In genomic region chr13:113209880-113210421, GRCh38 we compare ENCODE assay signal across 8 cellular contexts. TPM values are rescaled to one million over a fixed set of nuclear protein-coding genes. Genes with fewer than 3 reads are reported as not detected.
A peak's percentile ranks its signal among the peaks of the same experiment; 100 is the strongest.
DNase-seq lines count a peak whose midpoint lies in the region; ATAC-seq and TF ChIP-seq lines count a peak whose summit lies in the region.

No MANE protein-coding gene starts in this region.

- peak overlapping the region; percentile 94 for H3K9ac ChIP-seq in HUES48 (ENCODE audit: low read depth, low read length)
- H3K9ac ChIP-seq in SK-N-SH = peak overlapping the region; percentile 78

- H3K4me1 ChIP-seq in HUES48 (ENCODE audit: control insufficient read depth, insufficient read depth, low read length) (peaks cover 27% of the 10 kb centered on the region), SK-N-SH (ENCODE audit: control insufficient read depth in 1 of 2, insufficient read depth in 2 of 2, low read depth in 1 of 2, low read length in 1 of 2) (peaks cover 11 to 25% of the 10 kb centered on the region in 2 experiments), heart right ventricle (peaks cover 4 to 81% (median 75%) of the 10 kb centered on the region in 9 donors), psoas muscle (peaks cover 73% of the 10 kb centered on the region)

- peaks cover 19 to 35% of the 10 kb centered on the region in 2 donors for H3K36me3 Mint-ChIP-seq in activated naive CD4-positive, alpha-beta T cell treated with anti-CD3 and anti-CD28 coated beads, Interleukin-2, amount 50 U/mL, for 72 hours

- H3K36me3 ChIP-seq in HUES48 (ENCODE audit: control insufficient read depth, insufficient read depth, low read length) (peaks cover 31% of the 10 kb centered on the region), SK-N-SH (replicated peaks in 1 of 2; ENCODE audit: control insufficient read depth in 1 of 2, insufficient read depth in 2 of 2, low read length in 1 of 2) (peaks cover 20 to 31% of the 10 kb centered on the region in 2 experiments), heart right ventricle (peaks cover 0 to 44% (median 0%) of the 10 kb centered on the region in 9 donors), psoas muscle (ENCODE audit: insufficient read depth in 1 of 2, low read depth in 1 of 2) (peaks cover 0 to 28% of the 10 kb centered on the region in 2 donors)

- H3K9me3 Mint-ChIP-seq in activated naive CD4-positive, alpha-beta T cell treated with anti-CD3 and anti-CD28 coated beads, Interleukin-2, amount 50 U/mL, for 72 hours = no peaks in the 10 kb centered on the region

- peak overlapping the region; percentile 82 for H3K4me2 ChIP-seq in SK-N-SH

- no peaks in the 10 kb centered on the region for H3K9me2 ChIP-seq in SK-N-SH

- peak overlapping the region; percentile 99 for H3K27ac ChIP-seq in HUES48 (ENCODE audit: low read depth, low read length)
- H3K27ac ChIP-seq in SK-N-SH (ENCODE audit: low read depth in 2 of 2, low read length in 1 of 2) = peak overlapping the region; percentile 71 to 85
- H3K27ac ChIP-seq in heart right ventricle = peak overlapping the region; percentile 77 to 100 (median 98)
- peak overlapping the region; percentile 98 for H3K27ac ChIP-seq in psoas muscle

- TF ChIP-seq EP300 in SK-N-SH (IDR thresholded peaks at IDR 0.05; ENCODE audit: borderline replicate concordance in 1 of 2, low read depth in 1 of 2, low read length in 1 of 2) = no peak

- peak; percentile 48 for DNase-seq in DMS153 (lab: John Stamatoyannopoulos, UW)
- DNase-seq in SK-N-SH = peak; percentile 75
- DNase-seq in activated naive CD4-positive, alpha-beta T cell treated with anti-CD3 and anti-CD28 coated beads, Interleukin-2, amount 50 U/mL, for 72 hours (ENCODE audit: low spot score in 2 of 2) = peak; percentile 65 to 73
- peak in 1 of 2 donors; percentile 54 for DNase-seq in heart right ventricle
- peak; percentile 59 to 77 for DNase-seq in psoas muscle
- no peak for DNase-seq in inferior parietal cortex (ENCODE audit: extremely low spot score)

- H3K9me3 ChIP-seq in HUES48 (ENCODE audit: control insufficient read depth, insufficient read depth, low read length) (no peaks in the 10 kb centered on the region), SK-N-SH (no peaks in the 10 kb centered on the region), heart right ventricle (no peaks in the 10 kb centered on the region), psoas muscle (no peaks in the 10 kb centered on the region)

- WGBS in SK-N-SH (ENCODE audit: low lambda C conversion rate) = 0% methylated on average over 23 of the region's 52 CpGs
- 0% methylated on average over 41 to 52 of the region's 52 CpGs for WGBS in heart right ventricle, 2 donors
- 0 to 1% (median 1%) methylated on average over 32 to 52 of the region's 52 CpGs for WGBS in psoas muscle, 3 donors

- H3K4me3 ChIP-seq in HUES48 (ENCODE audit: low read depth, low read length) (peak overlapping the region; percentile 80), SK-N-SH (ENCODE audit: low read depth in 2 of 2, low read length in 1 of 2) (peak overlapping the region; percentile 89 to 97), heart right ventricle (peak overlapping the region; percentile 40 to 98 (median 86)), psoas muscle (peak overlapping the region; percentile 88)

- TF ChIP-seq RAD21 in SK-N-SH (IDR thresholded peaks at IDR 0.05; ENCODE audit: low read length) = no peak

- no peak for TF ChIP-seq CTCF in SK-N-SH (IDR thresholded peaks at IDR 0.05)
- no peak for TF ChIP-seq CTCF in heart right ventricle (IDR thresholded peaks at IDR 0.05)
- no peak for TF ChIP-seq CTCF in psoas muscle (IDR thresholded peaks at IDR 0.05)

- ATAC-seq in GM21390 (IDR thresholded peaks at IDR 0.05; ENCODE audit: unreplicated experiment) (peak; percentile 35), heart right ventricle (peak in 2 of 8 donors; percentile 8 to 16), psoas muscle (peak; percentile 3 to 10 (median 8))
- ATAC-seq in activated naive CD4-positive, alpha-beta T cell treated with anti-CD3 and anti-CD28 coated beads, Interleukin-2, amount 50 U/mL, for 72 hours = peak; percentile 48 to 58

- peaks cover 87% of the 10 kb centered on the region for H3K79me2 ChIP-seq in SK-N-SH (ENCODE audit: insufficient read depth)

- intact Hi-C loops in heart right ventricle (cut with DNase I) (loop anchor here in 3 of 10 donors (10.0 kb wide), 2 partner anchors 55 to 265 kb away; partner anchors contain the start of gene PROZ (in 1 of the 3)), psoas muscle (cut with DNase I) (loop anchor here (5.0 to 10.0 kb wide), 3 partner anchors 53 to 175 kb away; partner anchors contain the start of genes PROZ (in 2 of the 2) and LAMP1 (in 1 of the 2))

- POLR2A ChIA-PET in SK-N-SH (lab: Yijun Ruan, JAX) = interaction anchor here (1.7 to 2.0 kb wide), 2 partner anchors 87 to 209 kb away, joined by 5 to 9 read pairs; partner anchors contain the start of gene LAMP1

- peaks cover 5% of the 10 kb centered on the region for H3F3A ChIP-seq in SK-N-SH (replicated peaks; ENCODE audit: insufficient read depth)

- CTCF ChIA-PET in SK-N-SH (lab: Yijun Ruan, JAX) = interaction anchor here (0.7 to 2.6 kb wide), 5 partner anchors 10 to 267 kb away, joined by 3 to 7 read pairs (median 4); no protein-coding TSS in a partner anchor

- H3K27me3 ChIP-seq in HUES48 (ENCODE audit: control insufficient read depth, insufficient read depth, low read length) (no peaks in the 10 kb centered on the region), SK-N-SH (ENCODE audit: insufficient read depth) (no peaks in the 10 kb centered on the region), heart right ventricle (no peaks in the 10 kb centered on the region), psoas muscle (ENCODE audit: insufficient read depth in 3 of 3, low read length in 2 of 3) (no peaks in the 10 kb centered on the region)

- peaks cover 54% of the 10 kb centered on the region for H4K20me1 ChIP-seq in SK-N-SH (ENCODE audit: insufficient read depth)

- H3K27ac Mint-ChIP-seq in activated naive CD4-positive, alpha-beta T cell treated with anti-CD3 and anti-CD28 coated beads, Interleukin-2, amount 50 U/mL, for 72 hours = peak overlapping the region; percentile 45 to 84

- no peak overlapping the region for H2AFZ ChIP-seq in SK-N-SH (ENCODE audit: low read depth)

TF ChIP-seq in SK-N-SH, 30 proteins besides CTCF, POLR2A, EP300 and RAD21 (continues in another document):
- TF ChIP-seq MEF2A (IDR thresholded peaks at IDR 0.05; ENCODE audit: borderline replicate concordance, low read depth) (no peak), NRF1 (IDR thresholded peaks at IDR 0.05; ENCODE audit: low read depth, low read length) (no peak), FOSL2 (IDR thresholded peaks at IDR 0.05; ENCODE audit: borderline replicate concordance, low read depth) (no peak), TEAD4 (IDR thresholded peaks at IDR 0.05; ENCODE audit: borderline replicate concordance, insufficient read depth) (no peak), FOXJ3 (CRISPR knock-in tag; IDR thresholded peaks at IDR 0.05) (no peak)
- TF ChIP-seq, protein P1, sequence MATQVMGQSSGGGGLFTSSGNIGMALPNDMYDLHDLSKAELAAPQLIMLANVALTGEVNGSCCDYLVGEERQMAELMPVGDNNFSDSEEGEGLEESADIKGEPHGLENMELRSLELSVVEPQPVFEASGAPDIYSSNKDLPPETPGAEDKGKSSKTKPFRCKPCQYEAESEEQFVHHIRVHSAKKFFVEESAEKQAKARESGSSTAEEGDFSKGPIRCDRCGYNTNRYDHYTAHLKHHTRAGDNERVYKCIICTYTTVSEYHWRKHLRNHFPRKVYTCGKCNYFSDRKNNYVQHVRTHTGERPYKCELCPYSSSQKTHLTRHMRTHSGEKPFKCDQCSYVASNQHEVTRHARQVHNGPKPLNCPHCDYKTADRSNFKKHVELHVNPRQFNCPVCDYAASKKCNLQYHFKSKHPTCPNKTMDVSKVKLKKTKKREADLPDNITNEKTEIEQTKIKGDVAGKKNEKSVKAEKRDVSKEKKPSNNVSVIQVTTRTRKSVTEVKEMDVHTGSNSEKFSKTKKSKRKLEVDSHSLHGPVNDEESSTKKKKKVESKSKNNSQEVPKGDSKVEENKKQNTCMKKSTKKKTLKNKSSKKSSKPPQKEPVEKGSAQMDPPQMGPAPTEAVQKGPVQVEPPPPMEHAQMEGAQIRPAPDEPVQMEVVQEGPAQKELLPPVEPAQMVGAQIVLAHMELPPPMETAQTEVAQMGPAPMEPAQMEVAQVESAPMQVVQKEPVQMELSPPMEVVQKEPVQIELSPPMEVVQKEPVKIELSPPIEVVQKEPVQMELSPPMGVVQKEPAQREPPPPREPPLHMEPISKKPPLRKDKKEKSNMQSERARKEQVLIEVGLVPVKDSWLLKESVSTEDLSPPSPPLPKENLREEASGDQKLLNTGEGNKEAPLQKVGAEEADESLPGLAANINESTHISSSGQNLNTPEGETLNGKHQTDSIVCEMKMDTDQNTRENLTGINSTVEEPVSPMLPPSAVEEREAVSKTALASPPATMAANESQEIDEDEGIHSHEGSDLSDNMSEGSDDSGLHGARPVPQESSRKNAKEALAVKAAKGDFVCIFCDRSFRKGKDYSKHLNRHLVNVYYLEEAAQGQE (IDR thresholded peaks at IDR 0.05; ENCODE audit: low read depth, low read length) = no peak

RNA-seq across cellular contexts. Expression of gene CUL4A, which starts 0.5 kb away (rescaled TPM):
- polyA plus RNA-seq in SK-N-SH (2012; rRNA removed) (44.5 and 51.2 TPM in 2 replicates), heart right ventricle (10 to 100 TPM; 35.8 to 46.1 TPM), psoas muscle (100 to 1,000 TPM in 1 of 3 donors, 10 to 100 TPM in 2; 75.4 to 180 (median 86.6) TPM)
- 46.9 and 54.1 TPM in 2 replicates for polyA plus RNA-seq in SK-N-SH (2012; cell fraction: cytosol; rRNA removed)
- 98.2 and 109 TPM in 2 replicates for polyA plus RNA-seq in SK-N-SH (2012; cell fraction: nucleus; rRNA removed)
- 10 to 100 TPM; 59.7 to 87.1 TPM for total RNA-seq in activated naive CD4-positive, alpha-beta T cell treated with anti-CD3 and anti-CD28 coated beads, Interleukin-2, amount 50 U/mL, for 72 hours
- total RNA-seq in heart right ventricle (100 to 1,000 TPM in 9 of 10 donors, 10 to 100 TPM in 1; 84.7 to 141 (median 112) TPM), psoas muscle (100 to 1,000 TPM; 123 to 152 (median 137) TPM)

RNA-seq across cellular contexts. Expression of gene PCID2, which starts 1.5 kb away (rescaled TPM):
- polyA plus RNA-seq in SK-N-SH (2012; rRNA removed) (69.8 and 105 TPM in 2 replicates), heart right ventricle (10 to 100 TPM; 38.9 to 60.1 TPM), psoas muscle (10 to 100 TPM; 19.9 to 28.2 (median 26.6) TPM)
- polyA plus RNA-seq in SK-N-SH (2012; cell fraction: cytosol; rRNA removed) = 75.7 and 77.2 TPM in 2 replicates
- polyA plus RNA-seq in SK-N-SH (2012; cell fraction: nucleus; rRNA removed) = 115 and 163 TPM in 2 replicates
- 10 to 100 TPM; 39.9 to 71.3 TPM for total RNA-seq in activated naive CD4-positive, alpha-beta T cell treated with anti-CD3 and anti-CD28 coated beads, Interleukin-2, amount 50 U/mL, for 72 hours
- total RNA-seq in heart right ventricle (10 to 100 TPM; 42.3 to 74.0 (median 47.3) TPM), psoas muscle (10 to 100 TPM; 22.5 to 37.1 (median 26.4) TPM)

RNA-seq across cellular contexts. Expression of gene PROZ, which starts 51.5 kb away (rescaled TPM):
- not detected in 2 replicates for polyA plus RNA-seq in SK-N-SH (2012; rRNA removed)
- polyA plus RNA-seq in SK-N-SH (2012; cell fraction: cytosol; rRNA removed) = not detected in 2 replicates
- polyA plus RNA-seq in SK-N-SH (2012; cell fraction: nucleus; rRNA removed) = not detected in 2 replicates
- under 1 TPM in 1 of 2 donors, not detected in 1; 0.25 TPM for total RNA-seq in activated naive CD4-positive, alpha-beta T cell treated with anti-CD3 and anti-CD28 coated beads, Interleukin-2, amount 50 U/mL, for 72 hours
- total RNA-seq in heart right ventricle = under 1 TPM in 1 of 10 donors, not detected in 9; 0.20 TPM
- under 1 TPM in 1 of 2 donors, not detected in 1; 0.03 TPM for polyA plus RNA-seq in heart right ventricle
- total RNA-seq in psoas muscle = not detected
- polyA plus RNA-seq in psoas muscle = not detected
